In genomic region chr15:44243146-44243545, GRCh38 we compare ENCODE assay signal across 13 cellular contexts.
DNase-seq lines count a peak whose midpoint lies in the region.
"Had no signal": no experiment of that assay in that cellular context is flagged by ENCODE, and none has a peak within 500 bp of the region (broad histone marks: within the 10 kb centered on the region; RNA-seq: fewer than 3 reads in every experiment).

No MANE protein-coding gene starts in this region.

- peak; percentile 23 for DNase-seq in Ammon's horn (ENCODE audit: low spot score)
- DNase-seq in GM04504 (ENCODE audit: low read depth), result peak; percentile 8
- DNase-seq in amniotic stem cell (lab: John Stamatoyannopoulos, UW), result peak; percentile 9
- DNase-seq in fibroblast of peridontal ligament (ENCODE audit: extremely low read depth), result peak; percentile 54
- DNase-seq in NCI-H1930 (lab: John Stamatoyannopoulos, UW), result no peak
- DNase-seq in NCI-H82 (lab: John Stamatoyannopoulos, UW), result no peak
- no peak for DNase-seq in iPS-NIHi11 (ENCODE audit: low spot score)
- DNase-seq in GOT3 (lab: John Stamatoyannopoulos, UW), result no peak
- DNase-seq: COR-L47, NCI-H1417 treated with DMSO at 0.1 percent for 48 hours, NCI-H2029 treated with DMSO at 0.1 percent for 48 hours, NCI-H510A treated with DMSO at 0.1 percent for 48 hours, SHP77 treated with DMSO at 0.1 percent for 48 hours had no signal

Comparison
In these comparisons a context has a peak if more than half of its experiments do, and no peak if none do; other contexts are left out.
1. DNase-seq: peak in Ammon's horn (single experiment), GM04504 (single experiment), amniotic stem cell (single experiment) and fibroblast of peridontal ligament (single experiment); none in NCI-H1930 (0 of 2), NCI-H82 (single experiment), iPS-NIHi11 (single experiment) and GOT3 (single experiment).